ENCODE assay signal across 8 cellular contexts in genomic region chr5:59174248-59174844, GRCh38.
DNase-seq lines count a peak whose midpoint lies in the region; ATAC-seq and TF ChIP-seq lines count a peak whose summit lies in the region.

No MANE protein-coding gene starts in this region.

- no peaks in the 10 kb centered on the region for H3K9me3 Mint-ChIP-seq in Calu3 (ENCODE audit: low read depth, unreplicated experiment)
- H3K9me3 Mint-ChIP-seq in T-helper 2 cell treated with Interferon-gamma antibody and Interleukin-4, amounts not matched to agents 5 μg/mL and 100 μg/mL, for 36 hours, result peaks cover 5% of the 10 kb centered on the region

- H3K4me1 Mint-ChIP-seq in Calu3 (ENCODE audit: low read depth, unreplicated experiment), result no peaks in the 10 kb centered on the region
- H3K4me1 Mint-ChIP-seq in T-helper 2 cell treated with Interferon-gamma antibody and Interleukin-4, amounts not matched to agents 5 μg/mL and 100 μg/mL, for 36 hours (ENCODE audit: low read depth), result peaks cover 40% of the 10 kb centered on the region

- TF ChIP-seq POLR2A in uterus (IDR thresholded peaks at IDR 0.05), result no peak

- no TSS peak for BruUV-seq in Calu3 (replicated peaks; lab: Mats Ljungman, UMichigan)

- H3K27ac Mint-ChIP-seq in Calu3 (ENCODE audit: unreplicated experiment), result no peak overlapping the region
- no peak overlapping the region for H3K27ac Mint-ChIP-seq in T-helper 2 cell treated with Interferon-gamma antibody and Interleukin-4, amounts not matched to agents 5 μg/mL and 100 μg/mL, for 36 hours

- H3K27ac ChIP-seq in uterus, result no peak overlapping the region

- H3K36me3 ChIP-seq in uterus, result no peaks in the 10 kb centered on the region

- H3K27me3 Mint-ChIP-seq in Calu3 (ENCODE audit: unreplicated experiment), result no peaks in the 10 kb centered on the region
- H3K27me3 Mint-ChIP-seq in T-helper 2 cell treated with Interferon-gamma antibody and Interleukin-4, amounts not matched to agents 5 μg/mL and 100 μg/mL, for 36 hours (ENCODE audit: low read depth), result no peaks in the 10 kb centered on the region

- peak; percentile 31 for DNase-seq in Calu3
- peak; percentile 54 for DNase-seq in LNCaP clone FGC (ENCODE audit: low read depth)
- peak; percentile 68 for DNase-seq in dedifferentiated amniotic fluid mesenchymal stem cell (ENCODE audit: extremely low spot score)
- DNase-seq in lung microvascular endothelial cell (ENCODE audit: low read depth in 2 of 2), result peak; percentile 82 to 84
- DNase-seq in uterus, result no peak
- no peak for DNase-seq in T-helper 2 cell treated with Interferon-gamma antibody and Interleukin-4, amounts not matched to agents 5 μg/mL and 100 μg/mL, for 36 hours (ENCODE audit: low spot score)

- no peaks in the 10 kb centered on the region for H3K36me3 Mint-ChIP-seq in Calu3 (ENCODE audit: insufficient read depth, unreplicated experiment)
- H3K36me3 Mint-ChIP-seq in T-helper 2 cell treated with Interferon-gamma antibody and Interleukin-4, amounts not matched to agents 5 μg/mL and 100 μg/mL, for 36 hours (ENCODE audit: low read depth), result peaks cover 3% of the 10 kb centered on the region

- no peaks in the 10 kb centered on the region for H3K4me1 ChIP-seq in uterus

- H3K4me3 ChIP-seq in LNCaP clone FGC (ENCODE audit: low read depth, low read length) (no peak overlapping the region), uterus (no peak overlapping the region)

- no peak overlapping the region for H3K4me3 Mint-ChIP-seq in Calu3 (ENCODE audit: low read depth, unreplicated experiment)
- H3K4me3 Mint-ChIP-seq in T-helper 2 cell treated with Interferon-gamma antibody and Interleukin-4, amounts not matched to agents 5 μg/mL and 100 μg/mL, for 36 hours, result no peak overlapping the region

- TF ChIP-seq CTCF in Calu3 (IDR thresholded peaks at IDR 0.05; ENCODE audit: unreplicated experiment) (peak; percentile 62), LNCaP clone FGC (IDR thresholded peaks at IDR 0.05; ENCODE audit: control insufficient read depth, extremely low read depth, insufficient read depth) (peak; percentile 92), uterus (IDR thresholded peaks at IDR 0.05) (peak; percentile 48 to 66 (median 64))

- CTCF ChIA-PET in Calu3 (lab: Charles Lee), result interaction anchor here (0.9 to 1.4 kb wide), 3 partner anchors 138 to 288 kb away, joined by 3 to 5 read pairs (median 4); no protein-coding TSS in a partner anchor

- H3K9me3 ChIP-seq in uterus, result no peaks in the 10 kb centered on the region

- H3K27me3 ChIP-seq in uterus, result no peaks in the 10 kb centered on the region

- ATAC-seq in GM19351 (IDR thresholded peaks at IDR 0.05; ENCODE audit: unreplicated experiment) (peak; percentile 44), SK-N-SH treated with all-trans-retinoic acid at 6 μM for 48 hours (peak; percentile 97)

- intact Hi-C loops in Calu3 (cut with micrococcal nuclease; ENCODE audit: unreplicated experiment), result loop anchor here (1.0 to 2.0 kb wide), 2 partner anchors 140 to 288 kb away; no protein-coding TSS in a partner anchor
- intact Hi-C loops in uterus (cut with DNase I; ENCODE audit: low total_unique reads), result loop anchor here (5.0 to 10.0 kb wide), 2 partner anchors 152 to 290 kb away; no protein-coding TSS in a partner anchor

TF ChIP-seq in SK-N-SH treated with all-trans-retinoic acid at 6 μM for 48 hours, 23 proteins besides CTCF, POLR2A, EP300 and RAD21:
- TF ChIP-seq ZNF8 (CRISPR knock-in tag; IDR thresholded peaks at IDR 0.05) (no peak), CSDC2 (CRISPR knock-in tag; IDR thresholded peaks at IDR 0.05) (no peak), TOX (CRISPR knock-in tag; IDR thresholded peaks at IDR 0.05; ENCODE audit: borderline replicate concordance) (no peak), ARNTL (CRISPR knock-in tag; IDR thresholded peaks at IDR 0.05; ENCODE audit: borderline replicate concordance, low read depth) (no peak), CREB5 (CRISPR knock-in tag; IDR thresholded peaks at IDR 0.05; ENCODE audit: low read depth) (no peak), CSRNP3 (CRISPR knock-in tag; IDR thresholded peaks at IDR 0.05) (no peak), ESRRG (CRISPR knock-in tag; IDR thresholded peaks at IDR 0.05) (no peak), ZFP30 (CRISPR knock-in tag; IDR thresholded peaks at IDR 0.05) (no peak), ISL1 (CRISPR knock-in tag; IDR thresholded peaks at IDR 0.05) (no peak), ZNF565 (CRISPR knock-in tag; conservative IDR thresholded peaks at IDR 0.05; ENCODE audit: low read depth) (no peak), GLIS3 (CRISPR knock-in tag; IDR thresholded peaks at IDR 0.05) (no peak), ZFP3 (CRISPR knock-in tag; IDR thresholded peaks at IDR 0.05) (no peak), TSHZ2 (CRISPR knock-in tag; IDR thresholded peaks at IDR 0.05) (no peak), TCF4 (CRISPR knock-in tag; IDR thresholded peaks at IDR 0.05; ENCODE audit: borderline replicate concordance) (no peak), ZC3H10 (CRISPR knock-in tag; IDR thresholded peaks at IDR 0.05) (no peak)
- TF ChIP-seq, protein P1, sequence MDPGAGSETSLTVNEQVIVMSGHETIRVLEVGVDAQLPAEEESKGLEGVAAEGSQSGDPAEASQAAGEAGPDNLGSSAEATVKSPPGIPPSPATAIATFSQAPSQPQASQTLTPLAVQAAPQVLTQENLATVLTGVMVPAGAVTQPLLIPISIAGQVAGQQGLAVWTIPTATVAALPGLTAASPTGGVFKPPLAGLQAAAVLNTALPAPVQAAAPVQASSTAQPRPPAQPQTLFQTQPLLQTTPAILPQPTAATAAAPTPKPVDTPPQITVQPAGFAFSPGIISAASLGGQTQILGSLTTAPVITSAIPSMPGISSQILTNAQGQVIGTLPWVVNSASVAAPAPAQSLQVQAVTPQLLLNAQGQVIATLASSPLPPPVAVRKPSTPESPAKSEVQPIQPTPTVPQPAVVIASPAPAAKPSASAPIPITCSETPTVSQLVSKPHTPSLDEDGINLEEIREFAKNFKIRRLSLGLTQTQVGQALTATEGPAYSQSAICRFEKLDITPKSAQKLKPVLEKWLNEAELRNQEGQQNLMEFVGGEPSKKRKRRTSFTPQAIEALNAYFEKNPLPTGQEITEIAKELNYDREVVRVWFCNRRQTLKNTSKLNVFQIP (CRISPR knock-in tag; IDR thresholded peaks at IDR 0.05; ENCODE audit: borderline replicate concordance, low read depth), result no peak

Comparison
In these comparisons a context has a peak if more than half of its experiments do, and no peak if none do; other contexts are left out.
1. DNase-seq: peak in Calu3 (single experiment), LNCaP clone FGC (single experiment), dedifferentiated amniotic fluid mesenchymal stem cell (single experiment) and lung microvascular endothelial cell (2 of 2); none in uterus (0 of 2) and T-helper 2 cell treated with Interferon-gamma antibody and Interleukin-4, amounts not matched to agents 5 μg/mL and 100 μg/mL, for 36 hours (single experiment).
2. Peak in every context shown above with its lines, with median percentiles within 50 percentile points of each other: CTCF ChIP-seq.